In genomic region chr5:136191304-136192014, GRCh38 we compare ENCODE assay signal across 1 cellular context.
TF ChIP-seq lines count a peak whose summit lies in the region.

No MANE protein-coding gene starts in this region.

TF ChIP-seq in SK-N-SH, 30 proteins besides CTCF, POLR2A, EP300 and RAD21 (continued from another document):
- TF ChIP-seq REST (IDR thresholded peaks at IDR 0.05; ENCODE audit: low read depth, low read length) (no peak), EZH2phosphoT487 (IDR thresholded peaks at IDR 0.05; ENCODE audit: borderline replicate concordance, low read depth) (no peak), YY1 (IDR thresholded peaks at IDR 0.05; ENCODE audit: low read depth) (no peak), PBX3 (IDR thresholded peaks at IDR 0.05) (no peak), JUND (IDR thresholded peaks at IDR 0.05) (no peak)
